In the genomic region with DNA sequence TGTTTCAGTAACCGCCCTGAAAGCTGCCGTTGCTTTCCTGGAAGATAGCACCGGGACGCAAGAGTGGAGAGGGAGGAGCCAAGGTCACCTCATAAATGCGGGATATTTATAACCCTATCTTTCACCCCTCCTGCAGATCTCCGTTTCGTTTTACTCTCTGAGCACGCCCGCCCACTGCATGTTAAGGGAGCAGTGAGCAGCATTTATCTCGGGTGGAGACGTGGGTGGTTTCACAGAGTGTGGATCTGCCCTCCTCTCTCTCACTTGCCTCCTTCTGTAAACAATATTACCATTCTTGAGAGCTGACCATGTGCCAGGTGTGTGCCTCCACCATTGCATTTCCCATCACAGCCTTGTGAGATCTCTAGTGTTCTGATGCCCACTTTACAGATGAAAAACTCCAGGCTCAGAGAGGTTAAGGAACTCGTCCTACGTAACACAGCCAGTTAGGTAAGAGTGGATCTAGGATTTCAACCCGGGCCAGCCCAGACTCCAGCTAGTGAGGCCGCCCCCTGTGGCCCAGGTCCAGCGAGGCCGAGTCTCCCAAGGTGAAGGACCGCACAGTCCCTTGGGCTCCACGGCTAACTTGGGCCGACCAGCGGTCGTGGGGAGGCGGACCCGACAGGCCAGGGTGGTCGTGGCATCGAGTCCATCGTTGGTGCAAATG, we compare ENCODE assay signal across 1 cellular context.
TF ChIP-seq lines count a peak whose summit lies in the region.

No MANE protein-coding gene starts in this region.

TF ChIP-seq in neural cell, 6 proteins besides CTCF, POLR2A, EP300 and RAD21 (continued from another document):
- TF ChIP-seq, protein P1, sequence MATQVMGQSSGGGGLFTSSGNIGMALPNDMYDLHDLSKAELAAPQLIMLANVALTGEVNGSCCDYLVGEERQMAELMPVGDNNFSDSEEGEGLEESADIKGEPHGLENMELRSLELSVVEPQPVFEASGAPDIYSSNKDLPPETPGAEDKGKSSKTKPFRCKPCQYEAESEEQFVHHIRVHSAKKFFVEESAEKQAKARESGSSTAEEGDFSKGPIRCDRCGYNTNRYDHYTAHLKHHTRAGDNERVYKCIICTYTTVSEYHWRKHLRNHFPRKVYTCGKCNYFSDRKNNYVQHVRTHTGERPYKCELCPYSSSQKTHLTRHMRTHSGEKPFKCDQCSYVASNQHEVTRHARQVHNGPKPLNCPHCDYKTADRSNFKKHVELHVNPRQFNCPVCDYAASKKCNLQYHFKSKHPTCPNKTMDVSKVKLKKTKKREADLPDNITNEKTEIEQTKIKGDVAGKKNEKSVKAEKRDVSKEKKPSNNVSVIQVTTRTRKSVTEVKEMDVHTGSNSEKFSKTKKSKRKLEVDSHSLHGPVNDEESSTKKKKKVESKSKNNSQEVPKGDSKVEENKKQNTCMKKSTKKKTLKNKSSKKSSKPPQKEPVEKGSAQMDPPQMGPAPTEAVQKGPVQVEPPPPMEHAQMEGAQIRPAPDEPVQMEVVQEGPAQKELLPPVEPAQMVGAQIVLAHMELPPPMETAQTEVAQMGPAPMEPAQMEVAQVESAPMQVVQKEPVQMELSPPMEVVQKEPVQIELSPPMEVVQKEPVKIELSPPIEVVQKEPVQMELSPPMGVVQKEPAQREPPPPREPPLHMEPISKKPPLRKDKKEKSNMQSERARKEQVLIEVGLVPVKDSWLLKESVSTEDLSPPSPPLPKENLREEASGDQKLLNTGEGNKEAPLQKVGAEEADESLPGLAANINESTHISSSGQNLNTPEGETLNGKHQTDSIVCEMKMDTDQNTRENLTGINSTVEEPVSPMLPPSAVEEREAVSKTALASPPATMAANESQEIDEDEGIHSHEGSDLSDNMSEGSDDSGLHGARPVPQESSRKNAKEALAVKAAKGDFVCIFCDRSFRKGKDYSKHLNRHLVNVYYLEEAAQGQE (IDR thresholded peaks at IDR 0.05; ENCODE audit: borderline replicate concordance): no peak
- TF ChIP-seq POLR2AphosphoS5 (IDR thresholded peaks at IDR 0.05): no peak
- TF ChIP-seq SMC3 (conservative IDR thresholded peaks at IDR 0.05; ENCODE audit: poor library complexity): no peak
- no peak for TF ChIP-seq EZH2 (IDR thresholded peaks at IDR 0.05; ENCODE audit: borderline replicate concordance, insufficient read depth, low read length, poor library complexity, severe bottlenecking)
- no peak for TF ChIP-seq TAF1 (IDR thresholded peaks at IDR 0.05; ENCODE audit: low read depth)
